ENCODE assay signal across 9 cellular contexts in genomic region chr3:187713504-187713903, GRCh38. TPM values are rescaled to one million over a fixed set of nuclear protein-coding genes. Genes with fewer than 3 reads are reported as not detected.
DNase-seq lines count a peak whose midpoint lies in the region; ATAC-seq, FAIRE-seq and TF ChIP-seq lines count a peak whose summit lies in the region.
"Had no signal": no experiment of that assay in that cellular context is flagged by ENCODE, and none has a peak within 500 bp of the region (broad histone marks: within the 10 kb centered on the region; RNA-seq: fewer than 3 reads in every experiment).

No MANE protein-coding gene starts in this region.

- H4K5ac ChIP-seq in IMR-90 (ENCODE audit: low read depth, low read length), result no peak overlapping the region

- no peak for TF ChIP-seq POLR2A in IMR-90 (IDR thresholded peaks at IDR 0.05; ENCODE audit: low read depth, low read length)
- TF ChIP-seq POLR2A in spleen (IDR thresholded peaks at IDR 0.05), result no peak

- peak overlapping the region in 1 of 2 experiments; percentile 63; a peak in 1 of 4 replicates for H4K8ac ChIP-seq in IMR-90 (ENCODE audit: low read depth in 2 of 2, low read length in 2 of 2)

- H3K79me1 ChIP-seq in IMR-90 (ENCODE audit: low read depth in 1 of 2, low read length in 2 of 2), result no peaks in the 10 kb centered on the region

- no peak overlapping the region for H4K91ac ChIP-seq in IMR-90 (ENCODE audit: insufficient read depth, low read depth, low read length)

- H3K4me3 ChIP-seq in IMR-90 (ENCODE audit: insufficient read depth, low read depth, low read length) (no peak overlapping the region), keratinocyte (ENCODE audit: control insufficient read depth in 2 of 3, extremely low read depth in 1 of 3, insufficient read depth in 2 of 3, low read depth in 1 of 3, low read length in 3 of 3) (no peak overlapping the region), spleen (no peak overlapping the region)

- no peaks in the 10 kb centered on the region for H3K36me3 Mint-ChIP-seq in activated CD4-positive, alpha-beta memory T cell treated with anti-CD3 and anti-CD28 coated beads, Interleukin-2, amount 10 ng/mL, durations not matched to agents 7 days and 5 days (ENCODE audit: low read depth)
- no peaks in the 10 kb centered on the region for H3K36me3 Mint-ChIP-seq in mesothelial cell of epicardium

- no peak for TF ChIP-seq RAD21 in IMR-90 (IDR thresholded peaks at IDR 0.05; ENCODE audit: low read length)

- intact Hi-C loops in IMR-90 (cut with micrococcal nuclease) (no loop called here), spleen (cut with DNase I; ENCODE audit: low total_unique reads) (loop anchor here (10.0 kb wide), 1 partner anchor 499 kb away; no protein-coding TSS in a partner anchor)

- peak overlapping the region; percentile 54 for H2AFZ ChIP-seq in IMR-90 (replicated peaks; ENCODE audit: low read length, poor library complexity)
- H2AFZ ChIP-seq in keratinocyte (ENCODE audit: control insufficient read depth, low read length), result no peak overlapping the region

- no peak overlapping the region for H3K14ac ChIP-seq in IMR-90 (replicated peaks; ENCODE audit: low read depth, low read length)

- no peak overlapping the region for H2BK20ac ChIP-seq in IMR-90 (ENCODE audit: low read depth, low read length)

- FAIRE-seq in keratinocyte (lab: Jason Lieb, UNC), result no peak
- FAIRE-seq: H1 had no signal

- H2BK120ac ChIP-seq in IMR-90 (ENCODE audit: low read depth, low read length), result no peak overlapping the region

- H3K4ac ChIP-seq in IMR-90 (ENCODE audit: low read depth, low read length), result no peak overlapping the region

- no CpG with 5 or more reads among the region's 2 CpGs for WGBS in IMR-90 (ENCODE audit: extremely low coverage in 2 of 2, insufficient read length in 1 of 2), 2 experiments
- WGBS in spleen, 5 donors, result 72 to 85% (median 79%) methylated on average over 2 of the region's 2 CpGs

- no peaks in the 10 kb centered on the region for H3K9me3 Mint-ChIP-seq in activated CD4-positive, alpha-beta memory T cell treated with anti-CD3 and anti-CD28 coated beads, Interleukin-2, amount 10 ng/mL, durations not matched to agents 7 days and 5 days
- no peaks in the 10 kb centered on the region for H3K9me3 Mint-ChIP-seq in mesothelial cell of epicardium

- H2AK9ac ChIP-seq in IMR-90 (replicated peaks; ENCODE audit: low read depth, low read length, poor library complexity), result no peak overlapping the region

- no peak for ATAC-seq in IMR-90 (ENCODE audit: low read depth)

- no peak overlapping the region for H2AK5ac ChIP-seq in IMR-90 (ENCODE audit: low read depth, low read length)

- H3K4me1 ChIP-seq in IMR-90 (ENCODE audit: control insufficient read depth, insufficient read depth, low read length) (no peaks in the 10 kb centered on the region), keratinocyte (ENCODE audit: control insufficient read depth, extremely low read depth, insufficient read depth, low read length) (no peaks in the 10 kb centered on the region), spleen (peaks cover 0 to 12% (median 6%) of the 10 kb centered on the region in 6 donors)

- no peak overlapping the region for H3K9ac ChIP-seq in IMR-90 (ENCODE audit: low read depth, low read length)
- H3K9ac ChIP-seq in keratinocyte (ENCODE audit: control insufficient read depth, extremely low read depth, insufficient read depth, low read length), result no peak overlapping the region

- H3K9me3 ChIP-seq in IMR-90 (ENCODE audit: control insufficient read depth, insufficient read depth, low read length) (no peaks in the 10 kb centered on the region), keratinocyte (ENCODE audit: control insufficient read depth, low read depth, low read length) (no peaks in the 10 kb centered on the region), spleen (no peaks in the 10 kb centered on the region)

- H3K36me3 ChIP-seq in IMR-90 (ENCODE audit: control insufficient read depth, insufficient read depth, low read length) (no peaks in the 10 kb centered on the region), keratinocyte (ENCODE audit: control insufficient read depth in 2 of 2, extremely low read depth in 1 of 2, insufficient read depth in 2 of 2, low read length in 2 of 2) (no peaks in the 10 kb centered on the region), spleen (no peaks in the 10 kb centered on the region)

- no peak overlapping the region for H2BK15ac ChIP-seq in IMR-90 (ENCODE audit: low read depth, low read length)

- dilution Hi-C loops in IMR-90 (cut with HindIII; ENCODE audit: low sequenced_read_pairs, unreplicated experiment) (no loop called here), keratinocyte (cut with MboI; ENCODE audit: extremely low pct_ligation_motif_present, low sequenced_read_pairs) (no loop called here)

- H3K56ac ChIP-seq in IMR-90 (ENCODE audit: extremely low read depth, insufficient read depth, low read length), result no peak overlapping the region

- in situ Hi-C loops in IMR-90 (cut with MboI; ENCODE audit: low sequenced_read_pairs), result loop anchor here (25.0 kb wide), 1 partner anchor 1524 kb away; no protein-coding TSS in a partner anchor

- peaks cover 15% of the 10 kb centered on the region for H3K4me1 Mint-ChIP-seq in activated CD4-positive, alpha-beta memory T cell treated with anti-CD3 and anti-CD28 coated beads, Interleukin-2, amount 10 ng/mL, durations not matched to agents 7 days and 5 days
- H3K4me1 Mint-ChIP-seq in mesothelial cell of epicardium, result no peaks in the 10 kb centered on the region

- TF ChIP-seq CTCF in IMR-90 (conservative IDR thresholded peaks at IDR 0.05; ENCODE audit: low read depth, low read length) (no peak), keratinocyte (optimal IDR thresholded peaks at IDR 0.05 in 1 of 3, IDR thresholded peaks at IDR 0.05 in 1 of 3, conservative IDR thresholded peaks at IDR 0.05 in 1 of 3; ENCODE audit: extremely low read depth in 1 of 3, insufficient read depth in 2 of 3, low read length in 3 of 3) (no peak), spleen (IDR thresholded peaks at IDR 0.05 in 8 of 11, conservative IDR thresholded peaks at IDR 0.05 in 3 of 11) (no peak), mesothelial cell of epicardium (IDR thresholded peaks at IDR 0.05; ENCODE audit: unreplicated experiment) (no peak)

- peaks cover 6% of the 10 kb centered on the region for H3K27me3 Mint-ChIP-seq in activated CD4-positive, alpha-beta memory T cell treated with anti-CD3 and anti-CD28 coated beads, Interleukin-2, amount 10 ng/mL, durations not matched to agents 7 days and 5 days
- H3K27me3 Mint-ChIP-seq in mesothelial cell of epicardium (ENCODE audit: low read depth), result peaks cover 4% of the 10 kb centered on the region

- no peaks in the 10 kb centered on the region for H3K79me2 ChIP-seq in keratinocyte (ENCODE audit: control insufficient read depth, insufficient read depth, low read length)

- CTCF ChIA-PET in IMR-90 (lab: Yijun Ruan, JAX), result interaction anchor here (0.7 to 2.4 kb wide), 4 partner anchors 8 to 394 kb away, joined by 3 to 12 read pairs (median 4); no protein-coding TSS in a partner anchor
- CTCF ChIA-PET in activated CD4-positive, alpha-beta memory T cell treated with anti-CD3 and anti-CD28 coated beads, Interleukin-2, amount 10 ng/mL, durations not matched to agents 7 days and 5 days (lab: Charles Lee), result interaction anchor here (0.7 to 6.9 kb wide), 11 partner anchors 8 to 495 kb away, joined by 3 to 45 read pairs (median 4); no protein-coding TSS in a partner anchor

- H3K27me3 ChIP-seq in IMR-90 (ENCODE audit: control insufficient read depth, insufficient read depth, low read length) (peaks cover 7% of the 10 kb centered on the region), keratinocyte (ENCODE audit: control insufficient read depth, extremely low read depth, insufficient read depth, low read length) (no peaks in the 10 kb centered on the region), spleen (replicated peaks in 1 of 7) (no peaks in the 10 kb centered on the region)

- DNase-seq in EH (ENCODE audit: low read depth) (peak; percentile 63), IMR-90 (peak; percentile 54), keratinocyte (ENCODE audit: low read depth, low spot score) (no peak), cerebellar nuclear complex (lab: John Stamatoyannopoulos, UW) (no peak), activated gamma-delta T cell (lab: John Stamatoyannopoulos, UW) (no peak), spleen (no peak), mesothelial cell of epicardium (ENCODE audit: low spot score in 2 of 2, unreplicated experiment in 2 of 2) (no peak)
- DNase-seq in activated CD4-positive, alpha-beta memory T cell treated with anti-CD3 and anti-CD28 coated beads, Interleukin-2, amount 10 ng/mL, durations not matched to agents 7 days and 5 days, result peak; percentile 29

- H4K20me1 ChIP-seq in IMR-90 (ENCODE audit: insufficient read depth, low read length), result no peaks in the 10 kb centered on the region
- no peaks in the 10 kb centered on the region for H4K20me1 ChIP-seq in keratinocyte (ENCODE audit: control insufficient read depth, extremely low read depth, insufficient read depth, low read length)

- no peak overlapping the region for H3K18ac ChIP-seq in IMR-90 (ENCODE audit: low read depth, low read length)

- no peak overlapping the region for H3K4me3 Mint-ChIP-seq in activated CD4-positive, alpha-beta memory T cell treated with anti-CD3 and anti-CD28 coated beads, Interleukin-2, amount 10 ng/mL, durations not matched to agents 7 days and 5 days
- H3K4me3 Mint-ChIP-seq in mesothelial cell of epicardium, result no peak overlapping the region

- no peak overlapping the region for H3K27ac ChIP-seq in IMR-90 (ENCODE audit: insufficient read depth, low read length)
- no peak overlapping the region for H3K27ac ChIP-seq in keratinocyte (ENCODE audit: control insufficient read depth, insufficient read depth, low read length)
- H3K27ac ChIP-seq in spleen, result peak overlapping the region in 2 of 8 donors; percentile 5 to 53

- no TSS peak for BruUV-seq in IMR-90 (replicated peaks; lab: Mats Ljungman, UMichigan)

- POLR2A ChIA-PET in IMR-90 (lab: Charles Lee; ENCODE audit: unreplicated experiment), result no interaction called here
- POLR2A ChIA-PET in activated CD4-positive, alpha-beta memory T cell treated with anti-CD3 and anti-CD28 coated beads, Interleukin-2, amount 10 ng/mL, durations not matched to agents 7 days and 5 days (lab: Charles Lee), result interaction anchor here (1.0 kb wide), 1 partner anchor 345 kb away, joined by 5 read pairs; the partner anchor contains the start of gene RTP4

- H3K9me1 ChIP-seq in IMR-90 (ENCODE audit: insufficient read depth, low read length), result no peaks in the 10 kb centered on the region
- H3K9me1 ChIP-seq in keratinocyte (ENCODE audit: control insufficient read depth, extremely low read depth, insufficient read depth, low read length), result no peaks in the 10 kb centered on the region

- H3K23ac ChIP-seq in IMR-90 (ENCODE audit: low read depth, low read length), result no peak overlapping the region

- H2BK5ac ChIP-seq in IMR-90 (ENCODE audit: low read depth, low read length, poor library complexity, severe bottlenecking), result no peak overlapping the region

- no peak overlapping the region for H3K4me2 ChIP-seq in IMR-90 (ENCODE audit: low read depth, low read length)
- peak overlapping the region; percentile 16 for H3K4me2 ChIP-seq in keratinocyte (ENCODE audit: control insufficient read depth, extremely low read depth, insufficient read depth, low read depth, low read length)

- no peak overlapping the region for H3K27ac Mint-ChIP-seq in activated CD4-positive, alpha-beta memory T cell treated with anti-CD3 and anti-CD28 coated beads, Interleukin-2, amount 10 ng/mL, durations not matched to agents 7 days and 5 days
- no peak overlapping the region for H3K27ac Mint-ChIP-seq in mesothelial cell of epicardium

RNA-seq across cellular contexts. Expression of gene RTP2, which starts 11.1 kb away (rescaled TPM):
- total RNA-seq in IMR-90 (2012; rRNA removed) (not detected in 2 replicates), spleen (not detected), mesothelial cell of epicardium (not detected in 3 replicates)
- polyA plus RNA-seq in IMR-90 (2012; rRNA removed) (not detected in 2 replicates), keratinocyte (not detected in 3 replicates), spleen (not detected)
- polyA plus RNA-seq in IMR-90 (2012; cell fraction: cytosol; rRNA removed), result not detected in 2 replicates
- polyA plus RNA-seq in IMR-90 (2012; cell fraction: nucleus; rRNA removed; ENCODE audit: low replicate concordance), result not detected in 2 replicates
- not detected for total RNA-seq in activated CD4-positive, alpha-beta memory T cell treated with anti-CD3 and anti-CD28 coated beads, Interleukin-2, amount 10 ng/mL, durations not matched to agents 7 days and 5 days
- not detected for polyA plus RNA-seq in keratinocyte (2011; ENCODE audit: low read depth)
- not detected in 2 replicates for polyA plus RNA-seq in keratinocyte (2011; cell fraction: cytosol; rRNA removed)
- polyA plus RNA-seq in keratinocyte (2011; cell fraction: nucleus; rRNA removed), result not detected in 2 replicates
- polyA plus RNA-seq in keratinocyte (2012; ENCODE audit: low replicate concordance), result not detected in 2 replicates
- polyA minus RNA-seq in keratinocyte, result not detected in 3 replicates
- polyA minus RNA-seq in keratinocyte (2011; cell fraction: cytosol; rRNA and poly(A)+ RNA removed), result not detected
- polyA minus RNA-seq in keratinocyte (2011; cell fraction: nucleus; rRNA and poly(A)+ RNA removed), result not detected in 2 replicates
- total RNA-seq: H1 had no signal
- polyA plus RNA-seq: H1 had no signal

RNA-seq across cellular contexts. Expression of gene BCL6, which starts 31.8 kb away (rescaled TPM):
- total RNA-seq in IMR-90 (2012; rRNA removed) (21.4 and 22.6 TPM in 2 replicates), spleen (100 to 1,000 TPM in 6 of 7 donors, 10 to 100 TPM in 1; 84.4 to 444 (median 168) TPM), mesothelial cell of epicardium (29.2 to 32.7 TPM (median 30.6 TPM) in 3 replicates)
- polyA plus RNA-seq in IMR-90 (2012; rRNA removed) (19.7 and 20.4 TPM in 2 replicates), keratinocyte (4.1 to 7.8 TPM (median 7.7 TPM) in 3 replicates), spleen (10 to 100 TPM in 2 of 3 donors, 1 to 10 TPM in 1; 9.5 to 13.9 (median 12.0) TPM)
- 10.4 and 12.0 TPM in 2 replicates for polyA plus RNA-seq in IMR-90 (2012; cell fraction: cytosol; rRNA removed)
- polyA plus RNA-seq in IMR-90 (2012; cell fraction: nucleus; rRNA removed; ENCODE audit: low replicate concordance), result 66.2 and 89.5 TPM in 2 replicates
- total RNA-seq in activated CD4-positive, alpha-beta memory T cell treated with anti-CD3 and anti-CD28 coated beads, Interleukin-2, amount 10 ng/mL, durations not matched to agents 7 days and 5 days, result 10 to 100 TPM; 30.4 to 33.4 TPM
- polyA plus RNA-seq in keratinocyte (2011; ENCODE audit: low read depth), result 17.9 TPM
- polyA plus RNA-seq in keratinocyte (2011; cell fraction: cytosol; rRNA removed), result 3.7 TPM in 2 replicates
- 17.1 and 23.6 TPM in 2 replicates for polyA plus RNA-seq in keratinocyte (2011; cell fraction: nucleus; rRNA removed)
- 10.9 and 81.2 TPM in 2 replicates for polyA plus RNA-seq in keratinocyte (2012; ENCODE audit: low replicate concordance)
- polyA minus RNA-seq in keratinocyte, result 9.3 to 25.2 TPM (median 9.4 TPM) in 3 replicates
- polyA minus RNA-seq in keratinocyte (2011; cell fraction: cytosol; rRNA and poly(A)+ RNA removed), result 5.9 TPM
- 13.9 and 17.6 TPM in 2 replicates for polyA minus RNA-seq in keratinocyte (2011; cell fraction: nucleus; rRNA and poly(A)+ RNA removed)

RNA-seq across cellular contexts. Expression of gene SST, which starts 43.3 kb away (rescaled TPM):
- total RNA-seq in IMR-90 (2012; rRNA removed) (not detected in 2 replicates), spleen (not detected), mesothelial cell of epicardium (5.6 to 10.8 TPM (median 7.3 TPM) in 3 replicates)
- polyA plus RNA-seq in IMR-90 (2012; rRNA removed) (not detected in 2 replicates), keratinocyte (not detected in 3 replicates), spleen (under 1 TPM in 2 of 3 donors, not detected in 1; 0.26 to 0.52 TPM)
- not detected in 2 replicates for polyA plus RNA-seq in IMR-90 (2012; cell fraction: cytosol; rRNA removed)
- polyA plus RNA-seq in IMR-90 (2012; cell fraction: nucleus; rRNA removed; ENCODE audit: low replicate concordance), result not detected in 2 replicates
- total RNA-seq in activated CD4-positive, alpha-beta memory T cell treated with anti-CD3 and anti-CD28 coated beads, Interleukin-2, amount 10 ng/mL, durations not matched to agents 7 days and 5 days, result not detected
- polyA plus RNA-seq in keratinocyte (2011; ENCODE audit: low read depth), result not detected
- not detected in 2 replicates for polyA plus RNA-seq in keratinocyte (2011; cell fraction: cytosol; rRNA removed)
- polyA plus RNA-seq in keratinocyte (2011; cell fraction: nucleus; rRNA removed), result not detected in 2 replicates
- polyA plus RNA-seq in keratinocyte (2012; ENCODE audit: low replicate concordance), result not detected in 2 replicates
- polyA minus RNA-seq in keratinocyte, result not detected in 3 replicates
- polyA minus RNA-seq in keratinocyte (2011; cell fraction: cytosol; rRNA and poly(A)+ RNA removed), result not detected
- polyA minus RNA-seq in keratinocyte (2011; cell fraction: nucleus; rRNA and poly(A)+ RNA removed), result not detected in 2 replicates
- total RNA-seq: H1 had no signal

Comparison
In these comparisons a context has a peak if more than half of its experiments do, and no peak if none do; other contexts are left out.
1. DNase-seq: peak in EH (single experiment), IMR-90 (single experiment) and activated CD4-positive, alpha-beta memory T cell treated with anti-CD3 and anti-CD28 coated beads, Interleukin-2, amount 10 ng/mL, durations not matched to agents 7 days and 5 days (single experiment); none in keratinocyte (single experiment), cerebellar nuclear complex (0 of 2), activated gamma-delta T cell (single experiment), spleen (single experiment) and mesothelial cell of epicardium (0 of 2).